4 cellular contexts compared by ENCODE assay signal in genomic region chr12:113504917-113505316, GRCh38.
TF ChIP-seq lines count a peak whose summit lies in the region.

No MANE protein-coding gene starts in this region.

TF ChIP-seq in HepG2, 621 proteins besides CTCF, POLR2A, EP300 and RAD21:
- TF ChIP-seq ZNF768 (CRISPR knock-in tag; IDR thresholded peaks at IDR 0.05) (peak; percentile 70; the same call in 1 of the 2 replicates), PHF5A (CRISPR knock-in tag; IDR thresholded peaks at IDR 0.05; ENCODE audit: low read depth, unreplicated experiment) (no peak)
TF ChIP-seq in HepG2: peak in this region for 1.

TF ChIP-seq in A549, 52 proteins besides CTCF, POLR2A, EP300 and RAD21:
- no peak for TF ChIP-seq KDM5A (IDR thresholded peaks at IDR 0.05)
- peak; percentile 13 for TF ChIP-seq ZFP36 (IDR thresholded peaks at IDR 0.05; ENCODE audit: borderline replicate concordance, partially characterized antibody)
- TF ChIP-seq EHF (CRISPR knock-in tag; IDR thresholded peaks at IDR 0.05) = no peak

TF ChIP-seq in K562, 482 proteins besides CTCF, POLR2A, EP300 and RAD21:
- TF ChIP-seq CHD2 (IDR thresholded peaks at IDR 0.05; ENCODE audit: low read depth, low read length) (no peak), SMARCA5 (IDR thresholded peaks at IDR 0.05) (0 out of 2 replicates have a peak, but pooled peaks have one; percentile 22), RCOR1 (IDR thresholded peaks at IDR 0.05; ENCODE audit: borderline replicate concordance in 1 of 2, low read depth in 2 of 2, low read length in 2 of 2) (peak in 1 of 2 experiments; percentile 46; a peak in 1 of 4 replicates), ZNF134 (CRISPR knock-in tag; conservative IDR thresholded peaks at IDR 0.05) (no peak), ZFP36 (IDR thresholded peaks at IDR 0.05; ENCODE audit: low read depth, low read length, partially characterized antibody) (peak; percentile 77), SMARCC2 (IDR thresholded peaks at IDR 0.05; ENCODE audit: low read depth) (no peak), ZNF232 (CRISPR knock-in tag; IDR thresholded peaks at IDR 0.05) (no peak), BCOR (IDR thresholded peaks at IDR 0.05) (peak; percentile 93), ADNP (tag; IDR thresholded peaks at IDR 0.05) (peak; percentile 75), CREB3L1 (IDR thresholded peaks at IDR 0.05; ENCODE audit: borderline replicate concordance, low read depth) (no peak), KDM1A (IDR thresholded peaks at IDR 0.05) (peak; percentile 41 to 69; a peak in 3 of 4 replicates), NFE2L1 (tag; IDR thresholded peaks at IDR 0.05; ENCODE audit: borderline replicate concordance, low read depth) (no peak), SAFB2 (IDR thresholded peaks at IDR 0.05; ENCODE audit: borderline replicate concordance, low read depth, low read length, severe bottlenecking) (no peak), EZH2 (IDR thresholded peaks at IDR 0.05; ENCODE audit: borderline replicate concordance, low read depth, low read length) (no peak), RBM25 (IDR thresholded peaks at IDR 0.05; ENCODE audit: low read depth, low read length, severe bottlenecking) (peak; percentile 91), POLR3G (IDR thresholded peaks at IDR 0.05; ENCODE audit: extremely low read depth, insufficient read length, insufficient replicate concordance) (no peak)

TF ChIP-seq in H1, 55 proteins besides CTCF, POLR2A, EP300 and RAD21:
- TF ChIP-seq SAP30 (IDR thresholded peaks at IDR 0.05; ENCODE audit: insufficient read depth, insufficient replicate concordance, low read length) (no peak), KDM1A (IDR thresholded peaks at IDR 0.05; ENCODE audit: borderline replicate concordance, low read length) (peak; percentile 78; the same call in 1 of the 2 replicates)
TF ChIP-seq in H1: peak in this region for 1.
